Comparison of ENCODE assay signal across 8 cellular contexts in genomic region chr6:33622456-33623431, GRCh38.
DNase-seq lines count a peak whose midpoint lies in the region; ATAC-seq and TF ChIP-seq lines count a peak whose summit lies in the region.

No MANE protein-coding gene starts in this region.

- H3K4me3 ChIP-seq in GM12864 (ENCODE audit: low read depth, low read length), result peak overlapping the region; percentile 91
- peak overlapping the region; percentile 67 for H3K4me3 ChIP-seq in retinal pigment epithelial cell (ENCODE audit: low read length)

- TF ChIP-seq CTCF in GM12864 (IDR thresholded peaks at IDR 0.05; ENCODE audit: low read depth, low read length, missing control alignments), result no peak
- no peak for TF ChIP-seq CTCF in retinal pigment epithelial cell (conservative IDR thresholded peaks at IDR 0.05; ENCODE audit: low read depth, low read length)

- DNase-seq in GM12864 (ENCODE audit: low read depth) (no peak), RKO (ENCODE audit: low spot score) (peak; percentile 77), fibroblast of gingiva (ENCODE audit: low read depth) (peak; percentile 24), retinal pigment epithelial cell (ENCODE audit: low read depth) (no peak), NCI-H2081 (lab: John Stamatoyannopoulos, UW) (no peak)

- ATAC-seq in GM19463 (IDR thresholded peaks at IDR 0.05; ENCODE audit: unreplicated experiment) (no peak), GM18498 (IDR thresholded peaks at IDR 0.05; ENCODE audit: unreplicated experiment) (no peak), GM21528 (IDR thresholded peaks at IDR 0.05; ENCODE audit: low FRiP score, unreplicated experiment) (no peak)

Comparison
In these comparisons a context has a peak if more than half of its experiments do, and no peak if none do; other contexts are left out.
1. DNase-seq: peak in RKO (single experiment) and fibroblast of gingiva (single experiment); none in GM12864 (single experiment), retinal pigment epithelial cell (single experiment) and NCI-H2081 (0 of 2).